16 cellular contexts compared by ENCODE assay signal in genomic region chr5:80248378-80248777, GRCh38. TPM values are rescaled to one million over a fixed set of nuclear protein-coding genes. Genes with fewer than 3 reads are reported as not detected.
DNase-seq lines count a peak whose midpoint lies in the region; ATAC-seq, FAIRE-seq and TF ChIP-seq lines count a peak whose summit lies in the region.
"Had no signal": no experiment of that assay in that cellular context is flagged by ENCODE, and none has a peak within 500 bp of the region (broad histone marks: within the 10 kb centered on the region; RNA-seq: fewer than 3 reads in every experiment).

No MANE protein-coding gene starts in this region.

- POLR2A ChIA-PET in GM12878 (lab: Charles Lee): interaction anchor here (2.9 to 7.1 kb wide), 2 partner anchors 8 to 10 kb away, joined by 18 to 93 read pairs; partner anchors contain the start of gene SERINC5

- H3K79me2 ChIP-seq in MM.1S (ENCODE audit: low read length) (peaks cover 49% of the 10 kb centered on the region), GM12878 (ENCODE audit: control insufficient read depth, insufficient read depth, low read length) (no peaks in the 10 kb centered on the region; the same call in none of the 2 replicates), trophoblast cell (ENCODE audit: control insufficient read depth, insufficient read depth, low read length, poor library complexity) (peaks cover 20% of the 10 kb centered on the region)

- H3K23ac ChIP-seq in trophoblast cell (ENCODE audit: low read length): no peak overlapping the region

- H3K9ac ChIP-seq in MM.1S (ENCODE audit: low read length): peak overlapping the region; percentile 54; the same call in 1 of the 2 replicates
- no peak overlapping the region; the same call in 1 of the 2 replicates for H3K9ac ChIP-seq in GM12878 (ENCODE audit: control insufficient read depth, insufficient read depth, low read length)
- H3K9ac ChIP-seq in trophoblast cell (ENCODE audit: low read length): no peak overlapping the region

- H2BK120ac ChIP-seq in trophoblast cell (ENCODE audit: insufficient read depth, low read length, poor library complexity): no peak overlapping the region

- ATAC-seq in activated CD4-positive, CD25-positive, alpha-beta regulatory T cell treated with anti-CD3 and anti-CD28 coated beads, Interleukin-2, amount 50 U/mL, for 24 hours: peak; percentile 36 to 46
- ATAC-seq in GM12878: peak; percentile 43
- no peak for ATAC-seq in GM21526 (IDR thresholded peaks at IDR 0.05; ENCODE audit: low FRiP score, unreplicated experiment)
- no peak for ATAC-seq in GM21360 (IDR thresholded peaks at IDR 0.05; ENCODE audit: unreplicated experiment)
- ATAC-seq in GM18502 (IDR thresholded peaks at IDR 0.05; ENCODE audit: poor library complexity, unreplicated experiment): no peak

- no peaks in the 10 kb centered on the region for H3K27me3 ChIP-seq in MM.1S (replicated peaks; ENCODE audit: insufficient read depth, low read length)
- H3K27me3 ChIP-seq in GM12878 (replicated peaks in 1 of 2; ENCODE audit: control insufficient read depth in 2 of 2, insufficient read depth in 2 of 2, low read length in 1 of 2): no peaks in the 10 kb centered on the region
- no peaks in the 10 kb centered on the region for H3K27me3 ChIP-seq in trophoblast cell (ENCODE audit: insufficient read depth, low read length)

- 58% methylated on average over 2 of the region's 2 CpGs for WGBS in GM12878 (ENCODE audit: insufficient coverage, insufficient replicate concordance, low lambda C conversion rate, missing lambda C conversion rate)
- WGBS in trophoblast cell (ENCODE audit: extremely low coverage, insufficient coverage, insufficient read length): no CpG with 5 or more reads among the region's 2 CpGs

- H3K4me1 ChIP-seq in MM.1S (ENCODE audit: low read length) (peaks cover 23% of the 10 kb centered on the region), GM12878 (ENCODE audit: control insufficient read depth, insufficient read depth, low read length) (peaks cover 26% of the 10 kb centered on the region), trophoblast cell (ENCODE audit: control insufficient read depth in 1 of 2, insufficient read depth in 2 of 2, low read length in 2 of 2) (peaks cover 17 to 20% of the 10 kb centered on the region in 2 experiments)

- no peak overlapping the region for H3K14ac ChIP-seq in trophoblast cell (ENCODE audit: low read length)

- no peaks in the 10 kb centered on the region for H3K9me2 ChIP-seq in MM.1S (replicated peaks; ENCODE audit: insufficient read depth, low read length)

- peak overlapping the region; percentile 59 for H2BK12ac ChIP-seq in trophoblast cell (ENCODE audit: low read length)

- TF ChIP-seq CTCF in MM.1S (IDR thresholded peaks at IDR 0.05; ENCODE audit: low read length) (no peak), GM12878 (IDR thresholded peaks at IDR 0.05 in 2 of 3, conservative IDR thresholded peaks at IDR 0.05 in 1 of 3; ENCODE audit: control insufficient read depth in 2 of 3, extremely low read depth in 1 of 3, insufficient read depth in 1 of 3, low read depth in 3 of 3, low read length in 3 of 3) (no peak)

- no peak for FAIRE-seq in GM12878 (lab: Jason Lieb, UNC)
- FAIRE-seq: GM12892 had no signal

- H4K12ac ChIP-seq in trophoblast cell (ENCODE audit: low read depth, low read length): no peak overlapping the region

- H2AFZ ChIP-seq in MM.1S (ENCODE audit: low read length) (peak overlapping the region; percentile 23; the same call in 1 of the 2 replicates), GM12878 (ENCODE audit: control insufficient read depth, low read depth, low read length) (peak overlapping the region; percentile 81), trophoblast cell (ENCODE audit: insufficient read depth, low read length, poor library complexity) (no peak overlapping the region)

- H3K4me3 ChIP-seq in MM.1S (ENCODE audit: low read length): peak overlapping the region; percentile 24
- peak overlapping the region; percentile 2; the same call in 1 of the 2 replicates for H3K4me3 ChIP-seq in GM12878
- H3K4me3 ChIP-seq in trophoblast cell (ENCODE audit: low read depth, low read length): no peak overlapping the region

- CTCF ChIA-PET in GM12878 (lab: Yijun Ruan, JAX): interaction anchor here (1.2 to 1.7 kb wide), 2 partner anchors 9 to 122 kb away, joined by 5 to 6 read pairs; no protein-coding TSS in a partner anchor

- H4K8ac ChIP-seq in trophoblast cell (ENCODE audit: low read depth, low read length): peak overlapping the region; percentile 62

- TF ChIP-seq POLR2A in GM12878 (IDR thresholded peaks at IDR 0.05; ENCODE audit: low read depth, low read length): no peak

- H3K36me3 ChIP-seq in MM.1S (replicated peaks; ENCODE audit: insufficient read depth, low read length): no peaks in the 10 kb centered on the region
- H3K36me3 ChIP-seq in GM12878 (ENCODE audit: control insufficient read depth in 2 of 2, insufficient read depth in 2 of 2, low read length in 1 of 2): no peaks in the 10 kb centered on the region
- peaks cover 4 to 7% of the 10 kb centered on the region in 2 experiments for H3K36me3 ChIP-seq in trophoblast cell (ENCODE audit: control insufficient read depth in 1 of 2, insufficient read depth in 2 of 2, low read length in 2 of 2)

- intact Hi-C loops in GM12878 (cut with micrococcal nuclease; ENCODE audit: unreplicated experiment): no loop called here

- H2AK5ac ChIP-seq in trophoblast cell (ENCODE audit: low read length): no peak overlapping the region

- H3K18ac ChIP-seq in trophoblast cell (ENCODE audit: low read length): no peak overlapping the region

- no peaks in the 10 kb centered on the region for H3K9me3 ChIP-seq in MM.1S (replicated peaks; ENCODE audit: insufficient read depth, low read length)
- H3K9me3 ChIP-seq in GM12878 (replicated peaks; ENCODE audit: control insufficient read depth, insufficient read depth, low read length): peaks cover 4% of the 10 kb centered on the region; the same call in 2 of the 3 replicates
- no peaks in the 10 kb centered on the region for H3K9me3 ChIP-seq in trophoblast cell (ENCODE audit: insufficient read depth, low read depth, low read length)

- DNase-seq in activated CD4-positive, CD25-positive, alpha-beta regulatory T cell (lab: John Stamatoyannopoulos, UW): no peak
- DNase-seq in MM.1S: peak; percentile 50
- no peak for DNase-seq in GM12878 (ENCODE audit: low read depth, low spot score)
- DNase-seq in trophoblast cell: no peak
- DNase-seq: 8988T; activated effector memory CD4-positive, alpha-beta T cell treated with Interleukin-2 at 50 U/mL for 16 hours; cortex of kidney; foreskin fibroblast; kidney glomerular epithelial cell; NCI-H187; stimulated activated naive B cell treated with anti-CD40 and anti-IgM and Interleukin-4, amounts not matched to agents 10 μg/mL and 1 μg/mL and 100 μg/mL, for 72 hours had no signal

- H3K79me1 ChIP-seq in trophoblast cell (ENCODE audit: low read length): peaks cover 2% of the 10 kb centered on the region

- BruUV-seq in GM12878 (replicated peaks; lab: Mats Ljungman, UMichigan): no TSS peak

- no peak for TF ChIP-seq EP300 in GM12878 (IDR thresholded peaks at IDR 0.05; ENCODE audit: borderline replicate concordance in 1 of 2, control insufficient read depth in 1 of 2, low read depth in 2 of 2, low read length in 2 of 2)

- no peak overlapping the region for H3K4ac ChIP-seq in trophoblast cell (ENCODE audit: low read depth, low read length)

- no peak overlapping the region for H4K91ac ChIP-seq in trophoblast cell (ENCODE audit: low read depth, low read length)

- in situ Hi-C loops in GM12878 (cut with MboI): no loop called here

- peak overlapping the region; percentile 80; the same call in 1 of the 2 replicates for H3K27ac ChIP-seq in MM.1S (ENCODE audit: low read length)
- H3K27ac ChIP-seq in GM12878 (ENCODE audit: control insufficient read depth, insufficient read depth): peak overlapping the region; percentile 13
- peak overlapping the region; percentile 88 for H3K27ac ChIP-seq in trophoblast cell (ENCODE audit: low read depth, low read length)

- no peak overlapping the region for H2BK5ac ChIP-seq in trophoblast cell (ENCODE audit: low read depth, low read length, poor library complexity)

- TF ChIP-seq RAD21 in GM12878 (IDR thresholded peaks at IDR 0.05; ENCODE audit: insufficient read depth, low read depth, low read length): no peak

- SMC1A ChIA-PET in GM12878 (lab: Charles Lee; ENCODE audit: uncharacterized antibody, unreplicated experiment): interaction anchor here (1.1 to 6.2 kb wide), 7 partner anchors 7 to 123 kb away, joined by 4 to 70 read pairs (median 8); partner anchors contain the start of gene SERINC5

- H4K20me1 ChIP-seq in MM.1S (ENCODE audit: insufficient read depth, low read length): no peaks in the 10 kb centered on the region
- H4K20me1 ChIP-seq in GM12878 (ENCODE audit: control insufficient read depth, insufficient read depth): no peaks in the 10 kb centered on the region

- peak overlapping the region; percentile 87 for H3K4me2 ChIP-seq in MM.1S (ENCODE audit: low read depth, low read length)
- peak overlapping the region; percentile 11 for H3K4me2 ChIP-seq in GM12878 (ENCODE audit: control insufficient read depth, insufficient read depth)
- no peak overlapping the region for H3K4me2 ChIP-seq in trophoblast cell (ENCODE audit: low read length)

- H3F3A ChIP-seq in MM.1S (ENCODE audit: insufficient read depth, low read length): peaks cover 29% of the 10 kb centered on the region

- RAD21 ChIA-PET in GM12878 (lab: Charles Lee; ENCODE audit: unreplicated experiment): interaction anchor here (4.8 kb wide), 1 partner anchor 8 kb away, joined by 48 read pairs; the partner anchor contains the start of gene SERINC5

TF ChIP-seq in GM12878, 131 proteins besides CTCF, POLR2A, EP300 and RAD21 (continues in another document):
- TF ChIP-seq RUNX3 (IDR thresholded peaks at IDR 0.05; ENCODE audit: low read length): peak; percentile 52; the same call in 1 of the 2 replicates
- no peak for TF ChIP-seq CREM (IDR thresholded peaks at IDR 0.05; ENCODE audit: low read depth)

RNA-seq across cellular contexts. Expression of gene SERINC5, which starts 7.5 kb away (rescaled TPM):
- total RNA-seq in GM12878 (2013; cell fraction: nucleolus; rRNA removed): 48.7 and 52.4 TPM in 2 replicates
- 2.0 and 2.2 TPM in 2 replicates for total RNA-seq in GM12878 (2014; rRNA removed)
- total RNA-seq in GM12878 (2014; rRNA removed; fragmentation: Illumina TruSeq; extraction: Trizol): 3.5 and 4.2 TPM in 2 replicates
- 7.0 and 7.1 TPM in 2 replicates for total RNA-seq in GM12878 (2021)
- polyA plus RNA-seq in GM12878 (2011; ENCODE audit: low read depth): 0.94 TPM
- polyA plus RNA-seq in GM12878 (2011; rRNA removed): 3.3 and 3.4 TPM in 2 replicates
- polyA plus RNA-seq in GM12878 (2011; cell fraction: cytosol; rRNA removed): 2.1 and 2.9 TPM in 2 replicates
- polyA plus RNA-seq in GM12878 (2011; cell fraction: nucleus; rRNA removed): 3.1 and 3.4 TPM in 2 replicates
- 1.9 and 2.7 TPM in 2 replicates for polyA plus RNA-seq in GM12878 (2012)
- 3.5 and 4.1 TPM in 2 replicates for polyA plus RNA-seq in GM12878 (2014; fragmentation: Illumina TruSeq; extraction: Trizol)
- 1 to 10 TPM in 1 of 2 experiments, under 1 TPM in 1; 0.66 to 1.9 TPM for polyA plus RNA-seq in GM12878 (2014; fragmentation: Nextera tagmentation; extraction: Ambion mirVana)
- 3.1 and 3.6 TPM in 2 replicates for polyA plus RNA-seq in GM12878 (2014; rRNA removed)
- 1 to 10 TPM; 1.0 to 2.2 TPM for polyA plus RNA-seq in GM12878 (2016; fragmentation: Nextera tagmentation; extraction: Ambion mirVana)
- 4.2 and 4.4 TPM in 2 replicates for polyA minus RNA-seq in GM12878 (2011; rRNA and poly(A)+ RNA removed)
- polyA minus RNA-seq in GM12878 (2011; cell fraction: cytosol; rRNA and poly(A)+ RNA removed): 1.1 and 1.6 TPM in 2 replicates
- polyA minus RNA-seq in GM12878 (2011; cell fraction: nucleus; rRNA and poly(A)+ RNA removed): 4.2 and 4.8 TPM in 2 replicates
- 106 and 110 TPM in 2 replicates for polyA plus RNA-seq in trophoblast cell (2013)

Comparison
In these comparisons a context has a peak if more than half of its experiments do, and no peak if none do; other contexts are left out.
1. ATAC-seq: peak in activated CD4-positive, CD25-positive, alpha-beta regulatory T cell treated with anti-CD3 and anti-CD28 coated beads, Interleukin-2, amount 50 U/mL, for 24 hours (2 of 2) and GM12878 (single experiment); none in GM21526 (single experiment), GM21360 (single experiment) and GM18502 (single experiment).
2. H3K27ac ChIP-seq: peak in every context shown above with its lines; median percentile 88 in trophoblast cell; 80 in MM.1S; 13 in GM12878.